Comparison of ENCODE assay signal across 17 cellular contexts in genomic region chr1:229597877-229598276, GRCh38. TPM values are rescaled to one million over a fixed set of nuclear protein-coding genes. Genes with fewer than 3 reads are reported as not detected.
DNase-seq lines count a peak whose midpoint lies in the region; ATAC-seq and TF ChIP-seq lines count a peak whose summit lies in the region.
"Had no signal": no experiment of that assay in that cellular context is flagged by ENCODE, and none has a peak within 500 bp of the region (broad histone marks: within the 10 kb centered on the region; RNA-seq: fewer than 3 reads in every experiment).

No MANE protein-coding gene starts in this region.

- H2AK9ac ChIP-seq in IMR-90 (replicated peaks; ENCODE audit: low read depth, low read length, poor library complexity) = no peak overlapping the region

- CTCF ChIA-PET in IMR-90 (lab: Yijun Ruan, JAX) = interaction anchor here (2.3 kb wide), 1 partner anchor 39 kb away, joined by 7 read pairs; the partner anchor contains the start of gene ABCB10
- CTCF ChIA-PET in activated CD8-positive, alpha-beta memory T cell treated with anti-CD3 and anti-CD28 coated beads, Interleukin-2, amount 10 ng/mL, durations not matched to agents 7 days and 5 days (lab: Charles Lee) = no interaction called here

- no peak overlapping the region for H2BK12ac ChIP-seq in mesenchymal stem cell (ENCODE audit: low read length in 2 of 2)

- DNase-seq in IMR-90 = peak; percentile 72
- DNase-seq in mesenchymal stem cell = peak; percentile 49
- no peak for DNase-seq in thoracic aorta (ENCODE audit: low spot score)
- DNase-seq in T1000 (lab: John Stamatoyannopoulos, UW) = no peak
- DNase-seq in activated CD8-positive, alpha-beta memory T cell treated with anti-CD3 and anti-CD28 coated beads, Interleukin-2, amount 10 ng/mL, durations not matched to agents 7 days and 5 days = no peak
- no peak for DNase-seq in 8988T
- DNase-seq: activated CD4-positive, alpha-beta T cell treated with anti-CD3 and anti-CD28 coated beads for 4 hours; activated T-cell treated with anti-CD3 and anti-CD28 coated beads, Interleukin-2, amount 50 U/mL, for 4 hours; CD8-positive, alpha-beta memory T cell; effector memory CD8-positive, alpha-beta T cell; GDM1; hippocampal formation; NCI-H446 treated with DMSO at 0.1 percent for 48 hours had no signal

- H3K36me3 ChIP-seq in IMR-90 (ENCODE audit: control insufficient read depth, insufficient read depth, low read length) (peaks cover 26% of the 10 kb centered on the region), esophagus (ENCODE audit: control insufficient read depth in 2 of 2, insufficient read depth in 2 of 2, low read length in 1 of 2) (peaks cover 16 to 23% of the 10 kb centered on the region in 2 donors), mesenchymal stem cell (ENCODE audit: control insufficient read depth in 1 of 2, insufficient read depth in 2 of 2, low read depth in 1 of 2, low read length in 2 of 2) (peaks cover 24 to 58% of the 10 kb centered on the region in 2 experiments), thoracic aorta (peaks cover 25% of the 10 kb centered on the region)

- BruUV-seq in IMR-90 (replicated peaks; lab: Mats Ljungman, UMichigan) = no TSS peak

- in situ Hi-C loops in IMR-90 (cut with MboI; ENCODE audit: low sequenced_read_pairs) = no loop called here

- H3K4me3 ChIP-seq in IMR-90 (ENCODE audit: insufficient read depth, low read depth, low read length) (no peak overlapping the region), esophagus (ENCODE audit: low read depth in 1 of 2, low read length in 2 of 2) (no peak overlapping the region), mesenchymal stem cell (ENCODE audit: insufficient read depth in 1 of 2, low read depth in 1 of 2, low read length in 2 of 2) (no peak overlapping the region), thoracic aorta (peak overlapping the region; percentile 62)

- H2AFZ ChIP-seq in IMR-90 (replicated peaks; ENCODE audit: low read length, poor library complexity) = no peak overlapping the region
- H2AFZ ChIP-seq in mesenchymal stem cell (ENCODE audit: low read depth, low read length) = no peak overlapping the region

- H3K56ac ChIP-seq in IMR-90 (ENCODE audit: extremely low read depth, insufficient read depth, low read length) = no peak overlapping the region

- no peak overlapping the region for H4K8ac ChIP-seq in IMR-90 (ENCODE audit: low read depth in 2 of 2, low read length in 2 of 2)
- no peak overlapping the region for H4K8ac ChIP-seq in mesenchymal stem cell (ENCODE audit: low read length)

- no CpG with 5 or more reads among the region's 3 CpGs for WGBS in IMR-90 (ENCODE audit: extremely low coverage in 2 of 2, insufficient read length in 1 of 2), 2 experiments
- WGBS in esophagus, 2 donors = 64 to 67% methylated on average over 3 of the region's 3 CpGs
- 88% methylated on average over 2 of the region's 3 CpGs for WGBS in mesenchymal stem cell

- peaks cover 9% of the 10 kb centered on the region for H4K20me1 ChIP-seq in IMR-90 (ENCODE audit: insufficient read depth, low read length)

- no peak overlapping the region; the same call in 1 of the 2 replicates for H3K18ac ChIP-seq in IMR-90 (ENCODE audit: low read depth, low read length)
- H3K18ac ChIP-seq in mesenchymal stem cell (ENCODE audit: low read depth in 1 of 2, low read length in 2 of 2) = no peak overlapping the region

- H2BK120ac ChIP-seq in IMR-90 (ENCODE audit: low read depth, low read length) = no peak overlapping the region
- no peak overlapping the region for H2BK120ac ChIP-seq in mesenchymal stem cell (ENCODE audit: low read depth, low read length)

- no peak for TF ChIP-seq CTCF in IMR-90 (conservative IDR thresholded peaks at IDR 0.05; ENCODE audit: low read depth, low read length)
- TF ChIP-seq CTCF in thoracic aorta (IDR thresholded peaks at IDR 0.05) = no peak

- peak; percentile 21 for ATAC-seq in IMR-90 (ENCODE audit: low read depth)
- no peak for ATAC-seq in thoracic aorta (ENCODE audit: insufficient number of reproducible peaks, low FRiP score, low read depth)
- no peak for ATAC-seq in GM21360 (IDR thresholded peaks at IDR 0.05; ENCODE audit: unreplicated experiment)
- ATAC-seq in activated CD8-positive, alpha-beta memory T cell treated with anti-CD3 and anti-CD28 coated beads, Interleukin-2, amount 10 ng/mL, durations not matched to agents 7 days and 5 days = no peak
- ATAC-seq: activated T-cell treated with anti-CD3 and anti-CD28 coated beads, Interleukin-2, amount 50 U/mL, for 4 hours; effector memory CD8-positive, alpha-beta T cell; Panc1 had no signal

- intact Hi-C loops in IMR-90 (cut with micrococcal nuclease) = no loop called here

- H4K91ac ChIP-seq in IMR-90 (ENCODE audit: insufficient read depth, low read depth, low read length) (no peak overlapping the region), mesenchymal stem cell (ENCODE audit: low read length) (no peak overlapping the region)

- H3K14ac ChIP-seq in IMR-90 (replicated peaks; ENCODE audit: low read depth, low read length) = no peak overlapping the region
- no peak overlapping the region for H3K14ac ChIP-seq in mesenchymal stem cell (ENCODE audit: low read length in 2 of 2)

- no peak overlapping the region for H4K5ac ChIP-seq in IMR-90 (ENCODE audit: low read depth, low read length)

- H3K4me1 ChIP-seq in IMR-90 (ENCODE audit: control insufficient read depth, insufficient read depth, low read length) (peaks cover 10% of the 10 kb centered on the region), esophagus (ENCODE audit: control insufficient read depth in 2 of 2, insufficient read depth in 2 of 2, low read length in 1 of 2) (peaks cover 0 to 2% of the 10 kb centered on the region in 2 donors), mesenchymal stem cell (ENCODE audit: control insufficient read depth, insufficient read depth, low read depth, low read length) (peaks cover 4% of the 10 kb centered on the region), thoracic aorta (ENCODE audit: control insufficient read depth in 1 of 2, low read depth in 2 of 2) (peaks cover 44 to 76% of the 10 kb centered on the region in 2 donors)

- H2BK20ac ChIP-seq in IMR-90 (ENCODE audit: low read depth, low read length) = no peak overlapping the region

- peaks cover 30 to 52% of the 10 kb centered on the region in 2 experiments for H3K79me1 ChIP-seq in IMR-90 (ENCODE audit: low read depth in 1 of 2, low read length in 2 of 2)
- H3K79me1 ChIP-seq in mesenchymal stem cell (replicated peaks; ENCODE audit: low read length, poor library complexity, severe bottlenecking) = peaks cover 40% of the 10 kb centered on the region

- H2BK5ac ChIP-seq in IMR-90 (ENCODE audit: low read depth, low read length, poor library complexity, severe bottlenecking) = no peak overlapping the region
- no peak overlapping the region for H2BK5ac ChIP-seq in mesenchymal stem cell (ENCODE audit: low read depth, low read length, poor library complexity, severe bottlenecking)

- no peak overlapping the region for H3K9ac ChIP-seq in IMR-90 (ENCODE audit: low read depth, low read length)
- H3K9ac ChIP-seq in mesenchymal stem cell (ENCODE audit: low read length) = peak overlapping the region; percentile 68

- no peak for TF ChIP-seq RAD21 in IMR-90 (IDR thresholded peaks at IDR 0.05; ENCODE audit: low read length)

- H3K27me3 ChIP-seq in IMR-90 (ENCODE audit: control insufficient read depth, insufficient read depth, low read length) = no peaks in the 10 kb centered on the region
- H3K27me3 ChIP-seq in esophagus (ENCODE audit: control insufficient read depth in 1 of 2, insufficient read depth in 2 of 2, low read length in 2 of 2) = no peaks in the 10 kb centered on the region
- no peaks in the 10 kb centered on the region for H3K27me3 ChIP-seq in mesenchymal stem cell (ENCODE audit: control insufficient read depth in 1 of 2, insufficient read depth in 1 of 2, low read length in 2 of 2)
- H3K27me3 ChIP-seq in thoracic aorta (replicated peaks; ENCODE audit: insufficient read depth) = no peaks in the 10 kb centered on the region

- H3K27ac ChIP-seq in IMR-90 (ENCODE audit: insufficient read depth, low read length) (no peak overlapping the region), esophagus (ENCODE audit: low read depth in 2 of 2, low read length in 1 of 2) (peak overlapping the region; percentile 38 to 76), mesenchymal stem cell (ENCODE audit: low read length, poor library complexity, severe bottlenecking) (no peak overlapping the region), thoracic aorta (peak overlapping the region; percentile 84 to 98)

- dilution Hi-C loops in IMR-90 (cut with HindIII; ENCODE audit: low sequenced_read_pairs, unreplicated experiment) = no loop called here

- H3K9me1 ChIP-seq in IMR-90 (ENCODE audit: insufficient read depth, low read length) = peaks cover 11% of the 10 kb centered on the region

- H2AK5ac ChIP-seq in IMR-90 (ENCODE audit: low read depth, low read length) (no peak overlapping the region), mesenchymal stem cell (ENCODE audit: low read length, severe bottlenecking) (no peak overlapping the region)

- POLR2A ChIA-PET in IMR-90 (lab: Charles Lee; ENCODE audit: unreplicated experiment) = no interaction called here

- H3K4ac ChIP-seq in IMR-90 (ENCODE audit: low read depth, low read length) (no peak overlapping the region; the same call in 1 of the 2 replicates), mesenchymal stem cell (ENCODE audit: low read depth in 1 of 2, low read length in 2 of 2) (no peak overlapping the region)

- no peaks in the 10 kb centered on the region for H3K9me3 Mint-ChIP-seq in activated CD8-positive, alpha-beta memory T cell treated with anti-CD3 and anti-CD28 coated beads, Interleukin-2, amount 10 ng/mL, durations not matched to agents 7 days and 5 days (ENCODE audit: low read depth)
- H3K9me3 Mint-ChIP-seq: activated T-cell treated with anti-CD3 and anti-CD28 coated beads, Interleukin-2, amount 50 U/mL, for 4 hours; CD8-positive, alpha-beta memory T cell; effector memory CD8-positive, alpha-beta T cell; T-helper 1 cell treated with Interleukin-12 subunit alpha and Interleukin-12 subunit beta and Interleukin-4 antibody, amounts not matched to agents 30 μg/mL and 1 μg/mL, for 36 hours had no signal

- no peak overlapping the region for H3K27ac Mint-ChIP-seq in activated CD8-positive, alpha-beta memory T cell treated with anti-CD3 and anti-CD28 coated beads, Interleukin-2, amount 10 ng/mL, durations not matched to agents 7 days and 5 days
- H3K27ac Mint-ChIP-seq: T-helper 1 cell treated with Interleukin-12 subunit alpha and Interleukin-12 subunit beta and Interleukin-4 antibody, amounts not matched to agents 30 μg/mL and 1 μg/mL, for 36 hours had no signal

- H3K36me3 Mint-ChIP-seq in activated CD8-positive, alpha-beta memory T cell treated with anti-CD3 and anti-CD28 coated beads, Interleukin-2, amount 10 ng/mL, durations not matched to agents 7 days and 5 days = peaks cover 60% of the 10 kb centered on the region

- 0 out of 3 replicates have a peak overlapping the region, but pooled peaks have one; percentile 17 for H2BK15ac ChIP-seq in IMR-90 (ENCODE audit: low read depth, low read length)
- H2BK15ac ChIP-seq in mesenchymal stem cell (ENCODE audit: low read depth, poor library complexity, severe bottlenecking) = no peak overlapping the region

- TF ChIP-seq POLR2A in IMR-90 (IDR thresholded peaks at IDR 0.05; ENCODE audit: low read depth, low read length) = no peak

- H3K23ac ChIP-seq in IMR-90 (ENCODE audit: low read depth, low read length) = no peak overlapping the region
- H3K23ac ChIP-seq in mesenchymal stem cell (ENCODE audit: low read length in 2 of 2) = no peak overlapping the region

- H3K9me3 ChIP-seq in IMR-90 (ENCODE audit: control insufficient read depth, insufficient read depth, low read length) (no peaks in the 10 kb centered on the region), esophagus (ENCODE audit: control insufficient read depth in 2 of 2, insufficient read depth in 1 of 2, low read depth in 1 of 2, low read length in 1 of 2) (peaks cover 0 to 2% of the 10 kb centered on the region in 2 donors), mesenchymal stem cell (ENCODE audit: control insufficient read depth, low read length) (no peaks in the 10 kb centered on the region), thoracic aorta (no peaks in the 10 kb centered on the region)

- H3K4me3 Mint-ChIP-seq in activated CD8-positive, alpha-beta memory T cell treated with anti-CD3 and anti-CD28 coated beads, Interleukin-2, amount 10 ng/mL, durations not matched to agents 7 days and 5 days = no peak overlapping the region
- H3K4me3 Mint-ChIP-seq: activated T-cell treated with anti-CD3 and anti-CD28 coated beads, Interleukin-2, amount 50 U/mL, for 4 hours; CD8-positive, alpha-beta memory T cell; effector memory CD8-positive, alpha-beta T cell; T-helper 1 cell treated with Interleukin-12 subunit alpha and Interleukin-12 subunit beta and Interleukin-4 antibody, amounts not matched to agents 30 μg/mL and 1 μg/mL, for 36 hours had no signal

- H3K4me2 ChIP-seq in IMR-90 (ENCODE audit: low read depth, low read length) = peak overlapping the region; percentile 32; the same call in 1 of the 2 replicates
- no peak overlapping the region for H3K4me2 ChIP-seq in mesenchymal stem cell (ENCODE audit: low read length, poor library complexity, severe bottlenecking)

- H3K27me3 Mint-ChIP-seq in activated CD8-positive, alpha-beta memory T cell treated with anti-CD3 and anti-CD28 coated beads, Interleukin-2, amount 10 ng/mL, durations not matched to agents 7 days and 5 days = no peaks in the 10 kb centered on the region
- H3K27me3 Mint-ChIP-seq: CD8-positive, alpha-beta memory T cell; effector memory CD8-positive, alpha-beta T cell had no signal

- H3K4me1 Mint-ChIP-seq in activated CD8-positive, alpha-beta memory T cell treated with anti-CD3 and anti-CD28 coated beads, Interleukin-2, amount 10 ng/mL, durations not matched to agents 7 days and 5 days = peaks cover 19% of the 10 kb centered on the region

RNA-seq across cellular contexts. Expression of gene TAF5L, which starts 28.0 kb away (rescaled TPM):
- total RNA-seq in IMR-90 (2012; rRNA removed) (15.8 and 17.9 TPM in 2 replicates), thoracic aorta (10 to 100 TPM; 21.5 to 29.8 TPM)
- polyA plus RNA-seq in IMR-90 (2012; rRNA removed) (16.8 and 18.6 TPM in 2 replicates), esophagus (1 to 10 TPM; 4.8 to 9.4 TPM)
- polyA plus RNA-seq in IMR-90 (2012; cell fraction: cytosol; rRNA removed) = 11.7 and 13.4 TPM in 2 replicates
- 16.8 and 35.7 TPM in 2 replicates for polyA plus RNA-seq in IMR-90 (2012; cell fraction: nucleus; rRNA removed; ENCODE audit: low replicate concordance)
- polyA plus RNA-seq in mesenchymal stem cell (2013, experiment 1 of 2) = 16.7 TPM
- 17.5 TPM for polyA plus RNA-seq in mesenchymal stem cell (2013, experiment 2 of 2)
- 10 to 100 TPM; 24.9 to 29.7 TPM for total RNA-seq in activated CD8-positive, alpha-beta memory T cell treated with anti-CD3 and anti-CD28 coated beads, Interleukin-2, amount 10 ng/mL, durations not matched to agents 7 days and 5 days

RNA-seq across cellular contexts. Expression of gene URB2, which starts 28.2 kb away (rescaled TPM):
- 12.8 and 15.4 TPM in 2 replicates for total RNA-seq in IMR-90 (2012; rRNA removed)
- polyA plus RNA-seq in IMR-90 (2012; rRNA removed) = 5.9 and 6.3 TPM in 2 replicates
- polyA plus RNA-seq in IMR-90 (2012; cell fraction: cytosol; rRNA removed) = 3.8 and 4.5 TPM in 2 replicates
- polyA plus RNA-seq in IMR-90 (2012; cell fraction: nucleus; rRNA removed; ENCODE audit: low replicate concordance) = 5.1 and 10.3 TPM in 2 replicates
- 1 to 10 TPM; 2.8 to 3.2 TPM for polyA plus RNA-seq in esophagus
- 2.5 TPM for polyA plus RNA-seq in mesenchymal stem cell (2013, experiment 1 of 2)
- polyA plus RNA-seq in mesenchymal stem cell (2013, experiment 2 of 2) = 2.6 TPM
- total RNA-seq in thoracic aorta = 10 to 100 TPM in 1 of 2 donors, 1 to 10 TPM in 1; 8.5 to 26.9 TPM
- 10 to 100 TPM; 13.5 to 18.7 TPM for total RNA-seq in activated CD8-positive, alpha-beta memory T cell treated with anti-CD3 and anti-CD28 coated beads, Interleukin-2, amount 10 ng/mL, durations not matched to agents 7 days and 5 days

RNA-seq across cellular contexts. Expression of gene ABCB10, which starts 39.4 kb away (rescaled TPM):
- 10.9 and 13.3 TPM in 2 replicates for total RNA-seq in IMR-90 (2012; rRNA removed)
- 5.9 and 6.5 TPM in 2 replicates for polyA plus RNA-seq in IMR-90 (2012; rRNA removed)
- polyA plus RNA-seq in IMR-90 (2012; cell fraction: cytosol; rRNA removed) = 2.0 and 2.4 TPM in 2 replicates
- polyA plus RNA-seq in IMR-90 (2012; cell fraction: nucleus; rRNA removed; ENCODE audit: low replicate concordance) = 2.4 and 5.4 TPM in 2 replicates
- 1 to 10 TPM; 5.9 to 6.4 TPM for polyA plus RNA-seq in esophagus
- 8.3 TPM for polyA plus RNA-seq in mesenchymal stem cell (2013, experiment 1 of 2)
- 9.0 TPM for polyA plus RNA-seq in mesenchymal stem cell (2013, experiment 2 of 2)
- total RNA-seq in thoracic aorta = 10 to 100 TPM; 25.0 to 27.7 TPM
- 10 to 100 TPM; 35.0 to 39.8 TPM for total RNA-seq in activated CD8-positive, alpha-beta memory T cell treated with anti-CD3 and anti-CD28 coated beads, Interleukin-2, amount 10 ng/mL, durations not matched to agents 7 days and 5 days

Comparison
In these comparisons a context has a peak if more than half of its experiments do, and no peak if none do; other contexts are left out.
1. DNase-seq: peak in IMR-90 (single experiment) and mesenchymal stem cell (single experiment); none in thoracic aorta (single experiment), T1000 (single experiment), activated CD8-positive, alpha-beta memory T cell treated with anti-CD3 and anti-CD28 coated beads, Interleukin-2, amount 10 ng/mL, durations not matched to agents 7 days and 5 days (single experiment) and 8988T (single experiment).
2. H3K27ac ChIP-seq: peak in esophagus (2 of 2) and thoracic aorta (2 of 2); none in IMR-90 (single experiment) and mesenchymal stem cell (single experiment).